ENCODE assay signal across 17 cellular contexts in the genomic region with DNA sequence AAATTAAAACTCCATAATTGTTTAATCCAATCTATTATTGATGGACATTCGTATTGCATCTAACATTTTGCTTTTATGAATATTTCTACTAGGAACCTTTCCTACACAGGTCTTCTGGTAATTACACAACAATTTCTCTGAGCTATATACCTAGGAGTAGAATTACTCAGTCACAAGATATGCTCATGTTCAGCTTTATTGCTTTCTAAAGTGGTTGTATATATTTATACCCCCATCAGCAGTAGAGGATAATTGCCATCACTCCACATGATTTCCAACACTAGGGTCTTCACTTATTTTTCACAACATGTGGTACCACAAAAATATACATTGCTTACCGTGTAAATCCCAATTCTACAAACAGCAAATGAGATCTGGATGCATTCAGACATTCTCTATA. TPM values are rescaled to one million over a fixed set of nuclear protein-coding genes. Genes with fewer than 3 reads are reported as not detected.
A peak's percentile ranks its signal among the peaks of the same experiment; 100 is the strongest.
DNase-seq lines count a peak whose midpoint lies in the region; ATAC-seq, FAIRE-seq and TF ChIP-seq lines count a peak whose summit lies in the region.
"Had no signal": no experiment of that assay in that cellular context is flagged by ENCODE, and none has a peak within 500 bp of the region (broad histone marks: within the 10 kb centered on the region; RNA-seq: fewer than 3 reads in every experiment).

No MANE protein-coding gene starts in this region.

- no peaks in the 10 kb centered on the region for H3K27me3 ChIP-seq in GM12878 (replicated peaks in 1 of 2; ENCODE audit: control insufficient read depth in 2 of 2, insufficient read depth in 2 of 2, low read length in 1 of 2)

- H3K79me2 ChIP-seq in GM12878 (ENCODE audit: control insufficient read depth, insufficient read depth, low read length) = no peaks in the 10 kb centered on the region

- no peak for TF ChIP-seq CTCF in HEK293 (tag by site-specific recombination; IDR thresholded peaks at IDR 0.05)
- no peak for TF ChIP-seq CTCF in GM12878 (IDR thresholded peaks at IDR 0.05 in 2 of 3, conservative IDR thresholded peaks at IDR 0.05 in 1 of 3; ENCODE audit: control insufficient read depth in 2 of 3, extremely low read depth in 1 of 3, insufficient read depth in 1 of 3, low read depth in 3 of 3, low read length in 3 of 3)
- TF ChIP-seq CTCF in mucosa of descending colon (IDR thresholded peaks at IDR 0.05) = no peak
- TF ChIP-seq CTCF in glutamatergic neuron (IDR thresholded peaks at IDR 0.05; ENCODE audit: partially characterized antibody, unreplicated experiment) = no peak

- H3K9me3 ChIP-seq in HEK293 (ENCODE audit: control insufficient read depth, insufficient read depth, low read depth, low read length) (no peaks in the 10 kb centered on the region), GM12878 (replicated peaks; ENCODE audit: control insufficient read depth, insufficient read depth, low read length) (peaks cover 2% of the 10 kb centered on the region; the same call in 1 of the 3 replicates), mucosa of descending colon (no peaks in the 10 kb centered on the region)

- TF ChIP-seq EP300 in GM12878 (IDR thresholded peaks at IDR 0.05; ENCODE audit: borderline replicate concordance in 1 of 2, control insufficient read depth in 1 of 2, low read depth in 2 of 2, low read length in 2 of 2) = no peak

- H3K27me3 Mint-ChIP-seq in glutamatergic neuron (ENCODE audit: unreplicated experiment) = peaks cover 2% of the 10 kb centered on the region
- H3K27me3 Mint-ChIP-seq: CD4-positive, alpha-beta memory T cell had no signal

- H2AFZ ChIP-seq in GM12878 (ENCODE audit: control insufficient read depth, low read depth, low read length) = no peak overlapping the region
- H2AFZ ChIP-seq: GM23338 had no signal

- no peak overlapping the region for H3K4me2 ChIP-seq in GM12878 (ENCODE audit: control insufficient read depth, insufficient read depth)
- H3K4me2 ChIP-seq: GM23338 had no signal

- H3K36me3 ChIP-seq in HEK293 (ENCODE audit: control insufficient read depth in 2 of 2, insufficient read depth in 1 of 2, low read length in 2 of 2) (no peaks in the 10 kb centered on the region), GM12878 (ENCODE audit: control insufficient read depth in 2 of 2, insufficient read depth in 2 of 2, low read length in 1 of 2) (no peaks in the 10 kb centered on the region; a peak in 1 of 4 replicates), mucosa of descending colon (ENCODE audit: low read depth) (no peaks in the 10 kb centered on the region)

- CTCF ChIA-PET in HEK293 (lab: Yijun Ruan, JAX) (no interaction called here), HEK293T (lab: Yijun Ruan, JAX) (no interaction called here), GM12878 (lab: Yijun Ruan, JAX) (interaction anchor here (1.2 to 1.5 kb wide), 3 partner anchors 38 to 207 kb away, joined by 3 to 4 read pairs (median 3); no protein-coding TSS in a partner anchor)

- H3K4me1 ChIP-seq in HEK293 (ENCODE audit: control insufficient read depth, insufficient read depth, low read length) = no peaks in the 10 kb centered on the region; the same call in 1 of the 2 replicates
- no peaks in the 10 kb centered on the region for H3K4me1 ChIP-seq in GM12878 (ENCODE audit: control insufficient read depth, insufficient read depth, low read length)
- H3K4me1 ChIP-seq in mucosa of descending colon (ENCODE audit: low read depth) = peaks cover 19% of the 10 kb centered on the region

- H3K27ac ChIP-seq in HEK293 (ENCODE audit: extremely low read depth, low read depth, low read length) (no peak overlapping the region), GM12878 (ENCODE audit: control insufficient read depth, insufficient read depth) (no peak overlapping the region)

- no peak for TF ChIP-seq POLR2A in GM12878 (IDR thresholded peaks at IDR 0.05; ENCODE audit: low read depth, low read length)

- in situ Hi-C loops in GM12878 (cut with MboI) = no loop called here

- H3K36me3 Mint-ChIP-seq in glutamatergic neuron (ENCODE audit: unreplicated experiment) = peaks cover 4% of the 10 kb centered on the region

- H3K4me1 Mint-ChIP-seq in glutamatergic neuron (ENCODE audit: low read depth, unreplicated experiment) = peaks cover 4% of the 10 kb centered on the region

- ATAC-seq in GM12878 (no peak), mucosa of descending colon (peak; percentile 41), HG02759 (IDR thresholded peaks at IDR 0.05; ENCODE audit: unreplicated experiment) (no peak)
- ATAC-seq: GM23338, HCT116 had no signal

- SMC1A ChIA-PET in GM12878 (lab: Charles Lee; ENCODE audit: uncharacterized antibody, unreplicated experiment) = no interaction called here

- H3K27ac Mint-ChIP-seq in glutamatergic neuron (ENCODE audit: unreplicated experiment) = no peak overlapping the region
- H3K27ac Mint-ChIP-seq: CD4-positive, alpha-beta memory T cell; GM23338; H9 had no signal

- H3K4me3 ChIP-seq in HEK293 (ENCODE audit: low read depth, low read length) = no peak overlapping the region
- no peak overlapping the region for H3K4me3 ChIP-seq in GM12878
- H3K4me3 ChIP-seq in mucosa of descending colon = no peak overlapping the region
- H3K4me3 ChIP-seq: GM23338 had no signal

- H4K20me1 ChIP-seq in GM12878 (ENCODE audit: control insufficient read depth, insufficient read depth) = no peaks in the 10 kb centered on the region

- POLR2A ChIA-PET in HEK293 (lab: Yijun Ruan, JAX) = no interaction called here
- POLR2A ChIA-PET in HEK293T (lab: Yijun Ruan, JAX) = interaction anchor here (0.7 kb wide), 1 partner anchor 32 kb away, joined by 3 read pairs; no protein-coding TSS in a partner anchor
- POLR2A ChIA-PET in GM12878 (lab: Charles Lee) = interaction anchor here (1.3 kb wide), 1 partner anchor 28 kb away, joined by 4 read pairs; a partner anchor contains a TSS

- H3K9ac ChIP-seq in GM12878 (ENCODE audit: control insufficient read depth, insufficient read depth, low read length) = no peak overlapping the region

- TF ChIP-seq RAD21 in GM12878 (IDR thresholded peaks at IDR 0.05; ENCODE audit: insufficient read depth, low read depth, low read length) = no peak

- BruUV-seq in GM12878 (replicated peaks; lab: Mats Ljungman, UMichigan) = no TSS peak

- RAD21 ChIA-PET in GM12878 (lab: Charles Lee; ENCODE audit: unreplicated experiment) = interaction anchor here (0.6 kb wide), 1 partner anchor 24 kb away, joined by 3 read pairs; no protein-coding TSS in a partner anchor

- WGBS in GM12878 (ENCODE audit: insufficient coverage, insufficient replicate concordance, low lambda C conversion rate, missing lambda C conversion rate) = 95% methylated on average over 2 of the region's 2 CpGs

- no peak overlapping the region for H3K4me3 Mint-ChIP-seq in glutamatergic neuron (ENCODE audit: unreplicated experiment)
- H3K4me3 Mint-ChIP-seq: CD4-positive, alpha-beta memory T cell; GM23338; H9 had no signal

- intact Hi-C loops in GM12878 (cut with micrococcal nuclease; ENCODE audit: unreplicated experiment) = no loop called here
- intact Hi-C loops in mucosa of descending colon (cut with DNase I, micrococcal nuclease) = no loop called here

- H3K9me3 Mint-ChIP-seq in glutamatergic neuron (ENCODE audit: unreplicated experiment) = peaks cover 2% of the 10 kb centered on the region
- H3K9me3 Mint-ChIP-seq: GM23338 had no signal

- DNase-seq in HEK293T (ENCODE audit: extremely low spot score) = no peak
- no peak for DNase-seq in GM12878 (ENCODE audit: low read depth, low spot score)
- DNase-seq in mucosa of descending colon = no peak
- DNase-seq in glutamatergic neuron = no peak
- no peak for DNase-seq in NCI-H524 treated with DMSO at 0.1 percent for 48 hours (lab: John Stamatoyannopoulos, UW)
- DNase-seq: C1 segment of cervical spinal cord; Calu3; CD4-positive, alpha-beta memory T cell; COR-L47; DND-41; H9 had no signal

- peak; percentile 7 for FAIRE-seq in GM12878 (lab: Jason Lieb, UNC)
- FAIRE-seq: G401.6, GM18507 had no signal

TF ChIP-seq in HEK293, 187 proteins besides CTCF, POLR2A, EP300 and RAD21 (continues in another document):
- TF ChIP-seq ZSCAN16 (tag by site-specific recombination; IDR thresholded peaks at IDR 0.05) (no peak), ZNF341 (tag by site-specific recombination; IDR thresholded peaks at IDR 0.05; ENCODE audit: low read depth) (no peak), SCRT2 (tag by site-specific recombination; IDR thresholded peaks at IDR 0.05) (no peak), ZNF658 (tag by site-specific recombination; IDR thresholded peaks at IDR 0.05) (no peak)

TF ChIP-seq in HEK293T, 16 proteins besides CTCF, POLR2A, EP300 and RAD21 (continues in another document):
- TF ChIP-seq SP1 (IDR thresholded peaks at IDR 0.05) = no peak

TF ChIP-seq in GM12878, 131 proteins besides CTCF, POLR2A, EP300 and RAD21 (continues in another document):
- TF ChIP-seq STAT1 (conservative IDR thresholded peaks at IDR 0.05) (no peak), EED (IDR thresholded peaks at IDR 0.05; ENCODE audit: low read depth) (no peak)

RNA-seq across cellular contexts. Expression of a gene that starts 28.4 kb away (rescaled TPM):
- 114 and 120 TPM in 2 replicates for total RNA-seq in GM12878 (2013; cell fraction: nucleolus; rRNA removed)
- total RNA-seq in GM12878 (2014; rRNA removed) (8.6 and 9.6 TPM in 2 replicates), GM12878 (2014; rRNA removed; fragmentation: Illumina TruSeq; extraction: Trizol) (9.2 and 12.4 TPM in 2 replicates), GM12878 (2021) (6.6 and 7.3 TPM in 2 replicates), mucosa of descending colon (10 to 100 TPM; 21.2 to 34.8 (median 30.1) TPM), glutamatergic neuron (ENCODE audit: unreplicated experiment) (37.4 TPM)
- 0.79 TPM for polyA plus RNA-seq in GM12878 (2011; ENCODE audit: low read depth)
- polyA plus RNA-seq in GM12878 (2011; rRNA removed) (11.0 and 11.9 TPM in 2 replicates), GM12878 (2014; fragmentation: Illumina TruSeq; extraction: Trizol) (8.0 and 11.9 TPM in 2 replicates), GM12878 (2014; fragmentation: Nextera tagmentation; extraction: Ambion mirVana) (1 to 10 TPM; 3.6 to 3.7 TPM), GM12878 (2014; rRNA removed) (5.8 and 8.5 TPM in 2 replicates), GM12878 (2016; fragmentation: Nextera tagmentation; extraction: Ambion mirVana) (1 to 10 TPM; 5.8 to 6.7 TPM)
- 6.9 and 7.2 TPM in 2 replicates for polyA plus RNA-seq in GM12878 (2011; cell fraction: cytosol; rRNA removed)
- polyA plus RNA-seq in GM12878 (2011; cell fraction: nucleus; rRNA removed) = 10.5 and 11.4 TPM in 2 replicates
- 2.5 and 3.5 TPM in 2 replicates for polyA plus RNA-seq in GM12878 (2012)
- polyA minus RNA-seq in GM12878 (2011; rRNA and poly(A)+ RNA removed) = 45.4 and 72.3 TPM in 2 replicates
- 8.1 and 9.9 TPM in 2 replicates for polyA minus RNA-seq in GM12878 (2011; cell fraction: cytosol; rRNA and poly(A)+ RNA removed)
- polyA minus RNA-seq in GM12878 (2011; cell fraction: nucleus; rRNA and poly(A)+ RNA removed) = 110 and 143 TPM in 2 replicates
